In genomic region chr11:35419713-35420333, GRCh38 we compare ENCODE assay signal across 8 cellular contexts. TPM values are rescaled to one million over a fixed set of nuclear protein-coding genes. Genes with fewer than 3 reads are reported as not detected.
DNase-seq lines count a peak whose midpoint lies in the region; ATAC-seq, FAIRE-seq and TF ChIP-seq lines count a peak whose summit lies in the region.

No MANE protein-coding gene starts in this region.

- H3K27me3 Mint-ChIP-seq in activated CD4-positive, alpha-beta T cell treated with anti-CD3 and anti-CD28 coated beads for 36 hours = peaks cover 70% of the 10 kb centered on the region
- peaks cover 87% of the 10 kb centered on the region for H3K27me3 Mint-ChIP-seq in astrocyte (ENCODE audit: low read depth, unreplicated experiment)

- no peak for FAIRE-seq in astrocyte (lab: Jason Lieb, UNC)

- H3K4me3 ChIP-seq in astrocyte (ENCODE audit: insufficient read depth, low read depth, low read length) (peak overlapping the region; percentile 55), tibial artery (peak overlapping the region; percentile 41 to 57), thyroid gland (replicated peaks in 1 of 3) (peak overlapping the region in 1 of 3 donors; percentile 32)

- no peaks in the 10 kb centered on the region for H3K36me3 ChIP-seq in astrocyte (ENCODE audit: insufficient read depth, low read length)
- H3K36me3 ChIP-seq in tibial artery = no peaks in the 10 kb centered on the region
- no peaks in the 10 kb centered on the region for H3K36me3 ChIP-seq in thyroid gland

- H3K9me3 ChIP-seq in astrocyte (ENCODE audit: insufficient read depth, low read depth, low read length) (no peaks in the 10 kb centered on the region), tibial artery (no peaks in the 10 kb centered on the region), thyroid gland (no peaks in the 10 kb centered on the region)

- peak overlapping the region; percentile 73 for H2AFZ ChIP-seq in astrocyte (ENCODE audit: low read depth, low read length)

- DNase-seq in activated CD4-positive, alpha-beta T cell treated with anti-CD3 and anti-CD28 coated beads for 36 hours = peak; percentile 12
- DNase-seq in activated CD4-positive, alpha-beta T cell treated with anti-CD3 and anti-CD28 coated beads, Interleukin-2, amount 50 U/mL, for 4 hours = no peak
- DNase-seq in astrocyte (ENCODE audit: low read depth) (no peak), iris pigment epithelial cell (ENCODE audit: low read depth) (peak; percentile 36), tibial artery (no peak), thyroid gland (no peak)

- 2% methylated on average over 24 to 38 of the region's 52 CpGs for WGBS in thyroid gland, 2 donors

- ATAC-seq in activated CD4-positive, alpha-beta T cell treated with anti-CD3 and anti-CD28 coated beads for 36 hours = no peak
- no peak for ATAC-seq in GM19395 (IDR thresholded peaks at IDR 0.05; ENCODE audit: unreplicated experiment)
- ATAC-seq in GM18858 (IDR thresholded peaks at IDR 0.05; ENCODE audit: unreplicated experiment) = no peak

- H3K4me3 Mint-ChIP-seq in activated CD4-positive, alpha-beta T cell treated with anti-CD3 and anti-CD28 coated beads for 36 hours = peak overlapping the region; percentile 46
- peak overlapping the region; percentile 82 for H3K4me3 Mint-ChIP-seq in astrocyte (ENCODE audit: unreplicated experiment)

- H3K27ac ChIP-seq in astrocyte (ENCODE audit: low read depth, low read length) = no peak overlapping the region
- H3K27ac ChIP-seq in tibial artery = no peak overlapping the region
- H3K27ac ChIP-seq in thyroid gland = no peak overlapping the region

- peaks cover 5% of the 10 kb centered on the region for H4K20me1 ChIP-seq in astrocyte (ENCODE audit: insufficient read depth, low read length)

- H3K4me1 ChIP-seq in astrocyte (ENCODE audit: insufficient read depth, low read length) = peaks cover 22% of the 10 kb centered on the region
- peaks cover 0 to 27% (median 22%) of the 10 kb centered on the region in 4 donors for H3K4me1 ChIP-seq in tibial artery
- peaks cover 6 to 26% of the 10 kb centered on the region in 2 donors for H3K4me1 ChIP-seq in thyroid gland

- no peaks in the 10 kb centered on the region for H3K9me3 Mint-ChIP-seq in activated CD4-positive, alpha-beta T cell treated with anti-CD3 and anti-CD28 coated beads for 36 hours (ENCODE audit: low read depth)
- no peaks in the 10 kb centered on the region for H3K9me3 Mint-ChIP-seq in astrocyte (ENCODE audit: unreplicated experiment)

- TF ChIP-seq POLR2A in thyroid gland (IDR thresholded peaks at IDR 0.05) = no peak

- intact Hi-C loops in activated CD4-positive, alpha-beta T cell treated with anti-CD3 and anti-CD28 coated beads for 36 hours (cut with DNase I, micrococcal nuclease) = loop anchor here in 1 of 2 experiments (5.0 kb wide), 1 partner anchor 67 kb away; no protein-coding TSS in a partner anchor
- intact Hi-C loops in tibial artery (cut with DNase I; ENCODE audit: low total_unique reads) = no loop called here
- intact Hi-C loops in thyroid gland (cut with DNase I) = no loop called here

- CTCF ChIA-PET in activated CD4-positive, alpha-beta T cell treated with anti-CD3 and anti-CD28 coated beads for 36 hours (lab: Charles Lee) = interaction anchor here (0.7 to 1.3 kb wide), 3 partner anchors 15 to 486 kb away, joined by 3 to 4 read pairs (median 3); no protein-coding TSS in a partner anchor

- peaks cover 11% of the 10 kb centered on the region for H3K4me1 Mint-ChIP-seq in activated CD4-positive, alpha-beta T cell treated with anti-CD3 and anti-CD28 coated beads for 36 hours
- no peaks in the 10 kb centered on the region for H3K4me1 Mint-ChIP-seq in astrocyte (ENCODE audit: low read depth, unreplicated experiment)

- TF ChIP-seq CTCF in astrocyte (IDR thresholded peaks at IDR 0.05; ENCODE audit: insufficient read depth, low read depth, low read length) (no peak), tibial artery (IDR thresholded peaks at IDR 0.05) (no peak), thyroid gland (IDR thresholded peaks at IDR 0.05) (no peak)

- H3K27ac Mint-ChIP-seq in activated CD4-positive, alpha-beta T cell treated with anti-CD3 and anti-CD28 coated beads for 36 hours = no peak overlapping the region
- no peak overlapping the region for H3K27ac Mint-ChIP-seq in astrocyte (ENCODE audit: unreplicated experiment)

- H3K79me2 ChIP-seq in astrocyte (ENCODE audit: insufficient read depth, low read length) = no peaks in the 10 kb centered on the region

- no peaks in the 10 kb centered on the region for H3K36me3 Mint-ChIP-seq in activated CD4-positive, alpha-beta T cell treated with anti-CD3 and anti-CD28 coated beads for 36 hours (ENCODE audit: low read depth)
- H3K36me3 Mint-ChIP-seq in astrocyte (ENCODE audit: low read depth, unreplicated experiment) = no peaks in the 10 kb centered on the region

- peak overlapping the region; percentile 88 for H3K4me2 ChIP-seq in astrocyte (ENCODE audit: low read length)

- peak overlapping the region; percentile 30 for H3K9ac ChIP-seq in astrocyte (ENCODE audit: low read length)

- POLR2A ChIA-PET in activated CD4-positive, alpha-beta T cell treated with anti-CD3 and anti-CD28 coated beads for 36 hours (lab: Charles Lee) = interaction anchor here (0.7 kb wide), 1 partner anchor 34 kb away, joined by 3 read pairs; no protein-coding TSS in a partner anchor

- H3K27me3 ChIP-seq in astrocyte (ENCODE audit: insufficient read depth, low read length) (peaks cover 66% of the 10 kb centered on the region), tibial artery (peaks cover 0 to 65% of the 10 kb centered on the region in 2 donors), thyroid gland (no peaks in the 10 kb centered on the region)

RNA-seq across cellular contexts. Expression of gene SLC1A2, which starts 0.5 kb away (rescaled TPM):
- not detected for total RNA-seq in activated CD4-positive, alpha-beta T cell treated with anti-CD3 and anti-CD28 coated beads for 36 hours
- total RNA-seq in astrocyte = 0.14 and 0.25 TPM in 2 replicates
- 1 to 10 TPM in 1 of 4 donors, under 1 TPM in 3; 0.05 to 1.2 (median 0.54) TPM for total RNA-seq in thyroid gland

Comparison
In these comparisons a context has a peak if more than half of its experiments do, and no peak if none do; other contexts are left out.
1. DNase-seq: peak in activated CD4-positive, alpha-beta T cell treated with anti-CD3 and anti-CD28 coated beads for 36 hours (single experiment) and iris pigment epithelial cell (single experiment); none in activated CD4-positive, alpha-beta T cell treated with anti-CD3 and anti-CD28 coated beads, Interleukin-2, amount 50 U/mL, for 4 hours (0 of 2), astrocyte (single experiment), tibial artery (0 of 2) and thyroid gland (0 of 2).